ENCODE assay signal across 1 cellular context in the genomic region with DNA sequence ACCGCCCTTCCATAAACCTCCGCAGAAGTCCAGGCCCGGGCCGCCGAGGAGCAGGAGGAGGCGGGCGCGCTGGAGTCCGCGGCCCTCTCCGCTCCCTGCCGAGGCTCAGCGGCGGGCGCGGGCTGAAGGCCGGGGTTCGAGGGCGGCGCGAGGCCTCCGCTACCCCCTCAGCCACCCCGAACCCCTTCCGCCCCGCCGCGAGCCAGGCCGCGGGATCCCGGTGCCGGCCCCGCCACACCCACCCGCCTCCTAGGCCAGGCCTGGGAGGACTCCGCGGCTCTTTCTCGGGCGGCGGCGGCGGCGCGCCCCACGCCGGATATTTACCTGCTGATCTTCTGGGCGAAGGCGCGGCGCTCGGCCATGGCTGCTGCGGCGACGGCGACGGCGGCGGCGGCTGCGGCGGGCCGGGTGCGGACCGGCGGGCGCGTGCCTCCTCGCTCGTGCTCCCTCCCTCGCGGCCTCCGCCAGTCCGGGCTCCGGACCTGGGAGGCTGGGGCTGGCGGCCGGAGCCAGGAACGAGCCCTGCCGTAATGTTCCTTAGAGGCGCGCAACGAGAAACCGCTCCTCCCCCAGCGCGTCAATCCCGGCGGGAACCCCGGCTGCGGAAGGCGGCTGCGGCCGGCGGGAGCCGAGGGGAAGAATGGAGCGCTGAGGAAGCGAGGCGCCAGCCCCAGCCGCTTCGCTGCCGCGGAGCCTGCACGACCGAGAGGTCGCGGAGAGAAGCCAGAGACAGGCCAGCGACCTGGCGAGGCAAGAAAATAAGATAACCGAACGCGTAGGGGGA.
TF ChIP-seq lines count a peak whose summit lies in the region.

Gene DOCK7, minus strand, starts transcription at position 484 of the 784 bp plus-strand sequence. Its CDS starts 122 bp downstream, at position 362.

TF ChIP-seq in IMR-90, 13 proteins besides CTCF, POLR2A, EP300 and RAD21:
- peak; percentile 66; the same call in 1 of the 2 replicates for TF ChIP-seq MXI1 (IDR thresholded peaks at IDR 0.05; ENCODE audit: borderline replicate concordance, low read depth, low read length)
- TF ChIP-seq CEBPB (IDR thresholded peaks at IDR 0.05; ENCODE audit: low read depth, low read length) = no peak
- TF ChIP-seq BHLHE40 (IDR thresholded peaks at IDR 0.05; ENCODE audit: low read depth, low read length) = peak; percentile 28; the same call in 1 of the 2 replicates
- no peak for TF ChIP-seq SMC3 (IDR thresholded peaks at IDR 0.05; ENCODE audit: low read depth, low read length)
- TF ChIP-seq NFE2L2 (IDR thresholded peaks at IDR 0.05; ENCODE audit: low read depth, low read length) = no peak
- TF ChIP-seq MAZ (IDR thresholded peaks at IDR 0.05; ENCODE audit: borderline replicate concordance, low read depth, low read length) = peak; percentile 72
- TF ChIP-seq RCOR1 (IDR thresholded peaks at IDR 0.05; ENCODE audit: insufficient replicate concordance, low read length) = peak; percentile 51
- TF ChIP-seq CHD1 (IDR thresholded peaks at IDR 0.05; ENCODE audit: low read depth, low read length) = 0 out of 2 replicates have a peak, but pooled peaks have one; percentile 0
- peak; percentile 21; the same call in 1 of the 2 replicates for TF ChIP-seq MAFK (IDR thresholded peaks at IDR 0.05; ENCODE audit: low read depth, low read length)
TF ChIP-seq in IMR-90: peak in this region for 6.
